In the genomic region with DNA sequence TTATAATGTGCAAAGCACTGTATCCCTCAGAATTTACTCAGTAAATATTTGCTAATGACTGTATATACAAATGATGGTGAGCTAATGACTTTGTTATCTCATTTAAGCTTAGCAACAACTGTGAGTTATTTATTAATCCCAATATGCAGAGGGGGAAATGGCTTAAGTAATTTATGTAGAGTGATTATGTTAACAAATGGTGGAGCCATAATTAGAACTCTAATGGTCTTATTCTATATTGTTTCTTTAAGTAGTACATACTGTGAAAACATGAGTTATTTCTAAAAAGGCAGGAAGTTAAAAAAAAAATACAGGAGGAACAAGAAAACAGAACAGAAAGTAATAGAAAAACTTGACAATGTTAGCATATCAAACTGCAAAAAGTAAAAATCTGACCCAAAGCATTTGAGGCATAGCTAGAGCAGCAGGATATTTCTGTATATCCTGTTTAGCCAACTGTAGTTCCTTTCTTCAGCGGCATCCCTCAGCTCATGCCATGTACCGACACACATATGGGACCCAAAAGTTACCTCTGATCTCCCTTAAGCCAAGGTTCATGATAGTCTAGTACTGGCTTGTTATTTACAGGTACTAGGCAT, we compare ENCODE assay signal across 9 cellular contexts.
DNase-seq lines count a peak whose midpoint lies in the region; ATAC-seq and TF ChIP-seq lines count a peak whose summit lies in the region.
"Had no signal": no experiment of that assay in that cellular context is flagged by ENCODE, and none has a peak within 500 bp of the region (broad histone marks: within the 10 kb centered on the region; RNA-seq: fewer than 3 reads in every experiment).

No MANE protein-coding gene starts in this region.

- intact Hi-C loops in activated naive CD4-positive, alpha-beta T cell treated with anti-CD3 and anti-CD28 coated beads for 36 hours (cut with micrococcal nuclease): no loop called here
- intact Hi-C loops in spleen (cut with DNase I; ENCODE audit: low total_unique reads): no loop called here
- intact Hi-C loops in testis (cut with DNase I; ENCODE audit: low total_unique reads): no loop called here

- H3K27me3 Mint-ChIP-seq in activated naive CD4-positive, alpha-beta T cell treated with anti-CD3 and anti-CD28 coated beads for 36 hours (ENCODE audit: low read depth): no peaks in the 10 kb centered on the region
- no peaks in the 10 kb centered on the region for H3K27me3 Mint-ChIP-seq in activated CD4-positive, alpha-beta memory T cell treated with anti-CD3 and anti-CD28 coated beads, Interleukin-2, amount 10 ng/mL, durations not matched to agents 7 days and 5 days

- H3K27ac Mint-ChIP-seq in activated naive CD4-positive, alpha-beta T cell treated with anti-CD3 and anti-CD28 coated beads for 36 hours: peak overlapping the region; percentile 62
- H3K27ac Mint-ChIP-seq in activated CD4-positive, alpha-beta memory T cell treated with anti-CD3 and anti-CD28 coated beads, Interleukin-2, amount 10 ng/mL, durations not matched to agents 7 days and 5 days: peak overlapping the region; percentile 54

- WGBS in spleen, 5 donors: 8 to 15% (median 12%) methylated on average over 2 of the region's 2 CpGs
- WGBS in testis, 2 donors: 39 to 61% methylated on average over 2 of the region's 2 CpGs

- peaks cover 12 to 85% (median 54%) of the 10 kb centered on the region in 6 donors for H3K4me1 ChIP-seq in spleen
- no peaks in the 10 kb centered on the region for H3K4me1 ChIP-seq in testis
- 0 out of 2 replicates have a peak, but pooled peaks cover 2% of the 10 kb centered on the region for H3K4me1 ChIP-seq in HAP-1

- peak; percentile 66 for ATAC-seq in HG03108 (IDR thresholded peaks at IDR 0.05; ENCODE audit: unreplicated experiment)

- H3K36me3 ChIP-seq in spleen: peaks cover 0 to 9% (median 0%) of the 10 kb centered on the region in 6 donors
- no peaks in the 10 kb centered on the region for H3K36me3 ChIP-seq in testis (ENCODE audit: low read depth, missing control alignments)
- H3K36me3 ChIP-seq in HAP-1 (replicated peaks): no peaks in the 10 kb centered on the region

- H3K27me3 ChIP-seq in spleen (replicated peaks in 1 of 7) (no peaks in the 10 kb centered on the region), testis (no peaks in the 10 kb centered on the region), HAP-1 (ENCODE audit: low read depth) (no peaks in the 10 kb centered on the region)

- H3K4me3 Mint-ChIP-seq in activated naive CD4-positive, alpha-beta T cell treated with anti-CD3 and anti-CD28 coated beads for 36 hours: peak overlapping the region; percentile 32
- H3K4me3 Mint-ChIP-seq in activated CD4-positive, alpha-beta memory T cell treated with anti-CD3 and anti-CD28 coated beads, Interleukin-2, amount 10 ng/mL, durations not matched to agents 7 days and 5 days: no peak overlapping the region

- H3K9me3 ChIP-seq in spleen: no peaks in the 10 kb centered on the region
- no peaks in the 10 kb centered on the region for H3K9me3 ChIP-seq in testis
- no peaks in the 10 kb centered on the region for H3K9me3 ChIP-seq in HAP-1

- CTCF ChIA-PET in activated naive CD4-positive, alpha-beta T cell treated with anti-CD3 and anti-CD28 coated beads for 36 hours (lab: Charles Lee): interaction anchor here (0.6 to 1.0 kb wide), 5 partner anchors 14 to 523 kb away, joined by 3 to 6 read pairs (median 3); no protein-coding TSS in a partner anchor
- CTCF ChIA-PET in activated CD4-positive, alpha-beta memory T cell treated with anti-CD3 and anti-CD28 coated beads, Interleukin-2, amount 10 ng/mL, durations not matched to agents 7 days and 5 days (lab: Charles Lee): no interaction called here

- TF ChIP-seq CTCF in spleen (IDR thresholded peaks at IDR 0.05 in 8 of 11, conservative IDR thresholded peaks at IDR 0.05 in 3 of 11) (no peak), testis (IDR thresholded peaks at IDR 0.05) (no peak)

- peak overlapping the region; percentile 44 to 88 (median 77) for H3K27ac ChIP-seq in spleen
- no peak overlapping the region for H3K27ac ChIP-seq in testis

- H3K4me3 ChIP-seq in spleen (peak overlapping the region in 1 of 8 donors; percentile 44), testis (no peak overlapping the region), HAP-1 (no peak overlapping the region)
- H3K4me3 ChIP-seq: lung had no signal

- TF ChIP-seq POLR2A in spleen (IDR thresholded peaks at IDR 0.05) (no peak), testis (IDR thresholded peaks at IDR 0.05) (no peak)

- H3K9me3 Mint-ChIP-seq in activated naive CD4-positive, alpha-beta T cell treated with anti-CD3 and anti-CD28 coated beads for 36 hours: no peaks in the 10 kb centered on the region
- H3K9me3 Mint-ChIP-seq in activated CD4-positive, alpha-beta memory T cell treated with anti-CD3 and anti-CD28 coated beads, Interleukin-2, amount 10 ng/mL, durations not matched to agents 7 days and 5 days: no peaks in the 10 kb centered on the region

- DNase-seq in activated naive CD4-positive, alpha-beta T cell treated with anti-CD3 and anti-CD28 coated beads for 36 hours: no peak
- no peak for DNase-seq in activated naive CD4-positive, alpha-beta T cell (lab: John Stamatoyannopoulos, UW)
- DNase-seq in activated CD4-positive, alpha-beta memory T cell treated with anti-CD3 and anti-CD28 coated beads, Interleukin-2, amount 10 ng/mL, durations not matched to agents 7 days and 5 days: no peak
- DNase-seq in spleen: no peak
- no peak for DNase-seq in testis
- DNase-seq in NCI-H446 treated with DMSO at 0.1 percent for 48 hours (lab: John Stamatoyannopoulos, UW): no peak
- no peak for DNase-seq in HAP-1 (ENCODE audit: low spot score in 2 of 2)

- H3K4me1 Mint-ChIP-seq in activated naive CD4-positive, alpha-beta T cell treated with anti-CD3 and anti-CD28 coated beads for 36 hours (ENCODE audit: low read depth): peaks cover 20% of the 10 kb centered on the region
- H3K4me1 Mint-ChIP-seq in activated CD4-positive, alpha-beta memory T cell treated with anti-CD3 and anti-CD28 coated beads, Interleukin-2, amount 10 ng/mL, durations not matched to agents 7 days and 5 days: peaks cover 18% of the 10 kb centered on the region

- POLR2A ChIA-PET in activated CD4-positive, alpha-beta memory T cell treated with anti-CD3 and anti-CD28 coated beads, Interleukin-2, amount 10 ng/mL, durations not matched to agents 7 days and 5 days (lab: Charles Lee): interaction anchor here (0.7 kb wide), 1 partner anchor 86 kb away, joined by 3 read pairs; no protein-coding TSS in a partner anchor

- H3K36me3 Mint-ChIP-seq in activated naive CD4-positive, alpha-beta T cell treated with anti-CD3 and anti-CD28 coated beads for 36 hours (ENCODE audit: low read depth): no peaks in the 10 kb centered on the region
- peaks cover 2% of the 10 kb centered on the region for H3K36me3 Mint-ChIP-seq in activated CD4-positive, alpha-beta memory T cell treated with anti-CD3 and anti-CD28 coated beads, Interleukin-2, amount 10 ng/mL, durations not matched to agents 7 days and 5 days (ENCODE audit: low read depth)

- in situ Hi-C loops in HAP-1 (cut with MboI; ENCODE audit: low sequenced_read_pairs): no loop called here

Comparison
In these comparisons a context has a peak if more than half of its experiments do, and no peak if none do; other contexts are left out.
1. H3K27ac ChIP-seq: peak in spleen (8 of 8); none in testis (0 of 2).